1 cellular context compared by ENCODE assay signal in the genomic region with DNA sequence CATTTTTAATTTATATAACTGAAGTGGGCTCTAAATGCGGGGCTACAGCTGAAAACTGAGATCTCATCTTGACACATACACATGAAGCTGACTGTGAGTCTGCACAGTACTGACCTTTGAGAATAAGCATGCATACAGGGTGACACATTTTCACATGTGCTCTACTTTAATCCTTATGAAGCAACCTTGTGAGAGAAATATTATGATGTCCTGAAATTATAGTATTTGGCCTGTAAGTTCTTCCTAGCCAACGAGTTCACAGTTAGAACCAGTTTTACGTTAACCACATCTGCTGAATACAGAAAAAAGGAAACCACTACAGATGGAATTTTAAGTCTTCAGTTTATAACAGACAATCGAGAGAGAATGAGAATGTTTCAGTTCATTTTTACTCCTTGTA.
TF ChIP-seq lines count a peak whose summit lies in the region.

No MANE protein-coding gene starts in this region.

TF ChIP-seq in GM23338, 12 proteins besides CTCF, POLR2A, EP300 and RAD21 (continued from another document):
- no peak for TF ChIP-seq ZNF462 (CRISPR knock-in tag; IDR thresholded peaks at IDR 0.05)
- TF ChIP-seq EZH2 (IDR thresholded peaks at IDR 0.05; ENCODE audit: low read depth, unreplicated experiment) = no peak
- TF ChIP-seq ZNF114 (CRISPR knock-in tag; IDR thresholded peaks at IDR 0.05) = no peak
- TF ChIP-seq, protein P1, sequence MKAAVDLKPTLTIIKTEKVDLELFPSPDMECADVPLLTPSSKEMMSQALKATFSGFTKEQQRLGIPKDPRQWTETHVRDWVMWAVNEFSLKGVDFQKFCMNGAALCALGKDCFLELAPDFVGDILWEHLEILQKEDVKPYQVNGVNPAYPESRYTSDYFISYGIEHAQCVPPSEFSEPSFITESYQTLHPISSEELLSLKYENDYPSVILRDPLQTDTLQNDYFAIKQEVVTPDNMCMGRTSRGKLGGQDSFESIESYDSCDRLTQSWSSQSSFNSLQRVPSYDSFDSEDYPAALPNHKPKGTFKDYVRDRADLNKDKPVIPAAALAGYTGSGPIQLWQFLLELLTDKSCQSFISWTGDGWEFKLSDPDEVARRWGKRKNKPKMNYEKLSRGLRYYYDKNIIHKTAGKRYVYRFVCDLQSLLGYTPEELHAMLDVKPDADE (IDR thresholded peaks at IDR 0.05) = no peak
TF ChIP-seq in GM23338: peak in this region for 0.
